In the genomic region with DNA sequence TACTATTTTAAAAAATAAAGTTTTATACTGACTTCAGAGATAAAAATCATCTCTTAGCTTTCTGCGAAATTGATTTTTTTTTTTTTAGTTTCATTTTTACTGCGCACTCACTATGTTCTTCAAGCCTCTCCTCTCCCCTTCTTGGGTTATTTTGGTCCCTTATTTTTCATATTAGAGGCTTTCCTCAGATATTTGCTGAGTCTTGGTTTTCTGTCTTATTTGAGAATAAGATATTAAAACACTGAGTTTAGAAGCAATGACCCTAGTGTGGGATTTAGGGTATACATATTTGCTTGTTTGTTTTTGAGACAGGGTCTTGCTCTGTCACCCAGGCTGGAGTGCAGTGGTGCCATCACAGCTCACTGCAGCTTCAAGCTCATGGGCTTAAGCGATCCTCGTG, we compare ENCODE assay signal across 33 cellular contexts. TPM values are rescaled to one million over a fixed set of nuclear protein-coding genes. Genes with fewer than 3 reads are reported as not detected.
DNase-seq lines count a peak whose midpoint lies in the region; ATAC-seq, FAIRE-seq and TF ChIP-seq lines count a peak whose summit lies in the region.
"Had no signal": no experiment of that assay in that cellular context is flagged by ENCODE, and none has a peak within 500 bp of the region (broad histone marks: within the 10 kb centered on the region; RNA-seq: fewer than 3 reads in every experiment).

No MANE protein-coding gene starts in this region.

- H3K9ac ChIP-seq in HepG2 (ENCODE audit: insufficient read depth, low read depth, low read length) (no peak overlapping the region), K562 (ENCODE audit: insufficient read depth in 1 of 2, low read depth in 2 of 2, low read length in 2 of 2) (no peak overlapping the region)
- H3K9ac ChIP-seq: BLaER1; BLaER1 treated with 17β-estradiol and CSF1 and Interleukin-3, amounts not matched to agents 10 nM and 100 nM had no signal

- peaks cover 18% of the 10 kb centered on the region for H3K79me2 ChIP-seq in HepG2 (ENCODE audit: insufficient read depth, low read length)
- H3K79me2 ChIP-seq in K562 (ENCODE audit: control insufficient read depth, insufficient read depth, low read length) = peaks cover 42% of the 10 kb centered on the region

- H3K9me3 ChIP-seq in HepG2 (ENCODE audit: low read length) = peaks cover 7% of the 10 kb centered on the region
- peaks cover 0 to 3% (median 0%) of the 10 kb centered on the region in 4 donors for H3K9me3 ChIP-seq in right lobe of liver
- H3K9me3 ChIP-seq in A549 = peaks cover 21% of the 10 kb centered on the region
- peaks cover 15% of the 10 kb centered on the region for H3K9me3 ChIP-seq in K562 (replicated peaks; ENCODE audit: control insufficient read depth, insufficient read depth, low read depth, low read length)
- H3K9me3 ChIP-seq: BE2C had no signal

- H2AFZ ChIP-seq in HepG2 (ENCODE audit: low read length) (no peak overlapping the region), K562 (ENCODE audit: low read depth, low read length) (no peak overlapping the region)

- H3K4me3 ChIP-seq in HepG2 (replicated peaks in 1 of 3; ENCODE audit: insufficient read depth in 1 of 3, low read depth in 2 of 3, low read length in 3 of 3) (no peak overlapping the region), right lobe of liver (no peak overlapping the region), A549 (no peak overlapping the region), K562 (no peak overlapping the region)
- H3K4me3 ChIP-seq: BLaER1 had no signal

- 96% methylated on average over 4 of the region's 4 CpGs for WGBS in HepG2 (ENCODE audit: low lambda C conversion rate)
- 97% methylated on average over 4 of the region's 4 CpGs for WGBS in right lobe of liver (ENCODE audit: insufficient coverage, low coverage, low lambda C conversion rate, missing lambda C conversion rate)
- 97% methylated on average over 4 of the region's 4 CpGs for WGBS in A549 (ENCODE audit: missing lambda C conversion rate)
- WGBS in K562 (ENCODE audit: insufficient coverage, low coverage, missing lambda C conversion rate) = 97% methylated on average over 4 of the region's 4 CpGs

- TF ChIP-seq CTCF in HepG2 (CRISPR knock-in tag; IDR thresholded peaks at IDR 0.05) = no peak
- TF ChIP-seq CTCF in right lobe of liver (IDR thresholded peaks at IDR 0.05) = no peak
- no peak for TF ChIP-seq CTCF in A549 (IDR thresholded peaks at IDR 0.05)
- TF ChIP-seq CTCF in K562 (IDR thresholded peaks at IDR 0.05 in 2 of 3, conservative IDR thresholded peaks at IDR 0.05 in 1 of 3; ENCODE audit: insufficient read depth in 2 of 3, low read depth in 1 of 3, low read length in 3 of 3) = no peak

- TF ChIP-seq POLR2A in HepG2 (IDR thresholded peaks at IDR 0.05; ENCODE audit: insufficient read depth in 1 of 2, low read depth in 2 of 2, low read length in 2 of 2) (no peak), right lobe of liver (IDR thresholded peaks at IDR 0.05) (no peak), A549 (IDR thresholded peaks at IDR 0.05; ENCODE audit: low read length) (no peak), K562 (conservative IDR thresholded peaks at IDR 0.05) (no peak), GM12891 (IDR thresholded peaks at IDR 0.05; ENCODE audit: low read depth, low read length) (no peak)

- POLR2A ChIA-PET in HepG2 (lab: Yijun Ruan, JAX) = no interaction called here
- POLR2A ChIA-PET in A549 (lab: Yijun Ruan, JAX) = no interaction called here
- POLR2A ChIA-PET in K562 (lab: Yijun Ruan, JAX) = no interaction called here

- TF ChIP-seq RAD21 in HepG2 (CRISPR knock-in tag; IDR thresholded peaks at IDR 0.05) (no peak), A549 (conservative IDR thresholded peaks at IDR 0.05 in 1 of 2, IDR thresholded peaks at IDR 0.05 in 1 of 2) (no peak), K562 (CRISPR knock-in tag; conservative IDR thresholded peaks at IDR 0.05 in 1 of 2, IDR thresholded peaks at IDR 0.05 in 1 of 2) (no peak)

- no peak overlapping the region for H3K4me2 ChIP-seq in HepG2 (ENCODE audit: low read depth, low read length)
- no peak overlapping the region for H3K4me2 ChIP-seq in A549
- no peak overlapping the region for H3K4me2 ChIP-seq in K562 (ENCODE audit: insufficient read depth, low read length)
- H3K4me2 ChIP-seq: BLaER1; BLaER1 treated with 17β-estradiol and CSF1 and Interleukin-3, amounts not matched to agents 10 nM and 100 nM had no signal

- H4K20me1 ChIP-seq in HepG2 (ENCODE audit: insufficient read depth, low read length) (no peaks in the 10 kb centered on the region; the same call in 1 of the 2 replicates), K562 (replicated peaks; ENCODE audit: control insufficient read depth, insufficient read depth, low read length) (no peaks in the 10 kb centered on the region)

- H3K36me3 ChIP-seq in HepG2 (replicated peaks in 1 of 2; ENCODE audit: control insufficient read depth in 1 of 2, insufficient read depth in 2 of 2, low read length in 2 of 2) (peaks cover 24 to 83% of the 10 kb centered on the region in 2 experiments), right lobe of liver (peaks cover 0 to 30% (median 9%) of the 10 kb centered on the region in 4 donors), K562 (ENCODE audit: control insufficient read depth, insufficient read depth, low read length) (peaks cover 99% of the 10 kb centered on the region)

- TF ChIP-seq EP300 in HepG2 (IDR thresholded peaks at IDR 0.05; ENCODE audit: low read depth in 2 of 2, low read length in 2 of 2) = no peak
- no peak for TF ChIP-seq EP300 in HepG2 (CRISPR knock-in tag; IDR thresholded peaks at IDR 0.05; ENCODE audit: borderline replicate concordance)
- TF ChIP-seq EP300 in A549 (IDR thresholded peaks at IDR 0.05) = no peak
- TF ChIP-seq EP300 in K562 (IDR thresholded peaks at IDR 0.05; ENCODE audit: low read length) = no peak

- no peak for FAIRE-seq in HepG2 (lab: Jason Lieb, UNC)
- FAIRE-seq in A204.1 (lab: Jason Lieb, UNC) = peak; percentile 44
- no peak for FAIRE-seq in A549 (lab: Jason Lieb, UNC)
- FAIRE-seq in K562 (lab: Jason Lieb, UNC) = no peak
- no peak for FAIRE-seq in GM12891 (lab: Jason Lieb, UNC)
- FAIRE-seq: D721Med had no signal

- intact Hi-C loops in HepG2 (cut with micrococcal nuclease; ENCODE audit: unreplicated experiment) (no loop called here), right lobe of liver (cut with DNase I) (loop anchor here in 1 of 2 donors (5.0 kb wide), 1 partner anchor 490 kb away; no protein-coding TSS in a partner anchor), K562 (cut with micrococcal nuclease) (loop anchor here (5.0 kb wide), 1 partner anchor 85 kb away; no protein-coding TSS in a partner anchor)

- CTCF ChIA-PET in HepG2 (lab: Yijun Ruan, JAX; ENCODE audit: low intra/inter-chr PET ratio, low total read pairs) = no interaction called here
- CTCF ChIA-PET in A549 (lab: Yijun Ruan, JAX) = interaction anchor here (0.6 to 2.2 kb wide), 3 partner anchors 14 to 498 kb away, joined by 3 to 13 read pairs (median 3); no protein-coding TSS in a partner anchor
- CTCF ChIA-PET in K562 (lab: Yijun Ruan, JAX; ENCODE audit: low intra/inter-chr PET ratio) = interaction anchor here (6.2 kb wide), 1 partner anchor 497 kb away, joined by 70 read pairs; no protein-coding TSS in a partner anchor

- no peaks in the 10 kb centered on the region for H3K9me1 ChIP-seq in K562 (ENCODE audit: control insufficient read depth, insufficient read depth, low read length)

- in situ Hi-C loops in HepG2 (cut with HindIII; ENCODE audit: extremely low pct_ligation_motif_present, low pct_unique_long_range_greater_than_20kb) = no loop called here
- in situ Hi-C loops in K562 (cut with MboI) = loop anchor here (5.0 kb wide), 1 partner anchor 495 kb away; no protein-coding TSS in a partner anchor

- ATAC-seq in HepG2 (no peak), right lobe of liver (no peak), A549 (no peak), K562 (no peak), HG03135 (IDR thresholded peaks at IDR 0.05; ENCODE audit: unreplicated experiment) (no peak)
- ATAC-seq: CD8-positive, alpha-beta T cell had no signal

- DNase-seq in HepG2 (ENCODE audit: low spot score) = no peak
- DNase-seq in right lobe of liver = no peak
- no peak for DNase-seq in A549 (ENCODE audit: low read depth in 1 of 2, low spot score in 1 of 2)
- no peak for DNase-seq in K562 (ENCODE audit: extremely low read depth in 1 of 4, low spot score in 3 of 4)
- no peak for DNase-seq in GM12891 (ENCODE audit: insufficient read length, low spot score)
- no peak for DNase-seq in activated CD8-positive, alpha-beta memory T cell treated with anti-CD3 and anti-CD28 coated beads, Interleukin-2, amount 50 U/mL, for 48 hours
- DNase-seq: 8988T; ACHN; AML-193; BE2C; C1 segment of cervical spinal cord; Caco-2; Calu3; CD4-positive, alpha-beta memory T cell; CD4-positive, alpha-beta T cell; CD4-positive, CD25-positive, alpha-beta regulatory T cell; CD8-positive, alpha-beta memory T cell; CD8-positive, alpha-beta T cell; COR-L47; DMS 273 treated with DMSO at 0.1 percent for 48 hours; DMS153; DMS53; DMS79; DMS79 treated with DMSO at 0.1 percent for 48 hours; DND-41; EL had no signal

- H3K4me1 ChIP-seq in HepG2 (ENCODE audit: insufficient read depth, low read length) = no peaks in the 10 kb centered on the region
- H3K4me1 ChIP-seq in right lobe of liver = no peaks in the 10 kb centered on the region
- peaks cover 9% of the 10 kb centered on the region; the same call in 1 of the 3 replicates for H3K4me1 ChIP-seq in A549
- no peaks in the 10 kb centered on the region for H3K4me1 ChIP-seq in K562 (replicated peaks in 1 of 2; ENCODE audit: control insufficient read depth in 2 of 2, insufficient read depth in 2 of 2, low read length in 2 of 2)
- H3K4me1 ChIP-seq: BE2C, BLaER1, Caco-2 had no signal

- H3K27me3 ChIP-seq in HepG2 (ENCODE audit: control insufficient read depth in 1 of 2, insufficient read depth in 2 of 2, low read length in 2 of 2) (no peaks in the 10 kb centered on the region), right lobe of liver (no peaks in the 10 kb centered on the region), K562 (ENCODE audit: control insufficient read depth in 2 of 2, insufficient read depth in 2 of 2, low read length in 2 of 2) (no peaks in the 10 kb centered on the region)
- H3K27me3 ChIP-seq: BE2C; BLaER1; BLaER1 treated with 17β-estradiol and CSF1 and Interleukin-3, amounts not matched to agents 10 nM and 100 nM had no signal

- BruUV-seq in HepG2 (replicated peaks; lab: Mats Ljungman, UMichigan) (no TSS peak), K562 (replicated peaks; lab: Mats Ljungman, UMichigan) (no TSS peak)

- H3K27ac ChIP-seq in HepG2 (ENCODE audit: extremely low read length, insufficient read depth, low read length) = no peak overlapping the region
- H3K27ac ChIP-seq in right lobe of liver = no peak overlapping the region
- no peak overlapping the region for H3K27ac ChIP-seq in A549
- H3K27ac ChIP-seq in K562 (ENCODE audit: extremely low read depth, low read depth, low read length) = no peak overlapping the region
- H3K27ac ChIP-seq: 22Rv1; BLaER1; BLaER1 treated with 17β-estradiol and CSF1 and Interleukin-3, amounts not matched to agents 10 nM and 100 nM; C4-2B had no signal

RNA-seq across cellular contexts. Expression of a gene that starts 59.9 kb away (rescaled TPM):
- total RNA-seq in HepG2 (2016; rRNA removed; fragmentation: Illumina TruSeq; extraction: Trizol) (170 and 182 TPM in 2 replicates), right lobe of liver (100 to 1,000 TPM in 5 of 6 experiments, 10 to 100 TPM in 1; 77.5 to 150 (median 126) TPM), K562 (2014; rRNA removed) (197 and 206 TPM in 2 replicates), K562 (2014; rRNA removed; fragmentation: Illumina TruSeq; extraction: Trizol) (158 and 173 TPM in 2 replicates), K562 (2015; rRNA removed; fragmentation: Illumina TruSeq; extraction: Trizol) (211 and 215 TPM in 2 replicates), K562 (2021) (307 and 314 TPM in 2 replicates)
- total RNA-seq in HepG2 (2016; cell fraction: cytosol; rRNA removed; fragmentation: Illumina TruSeq; extraction: Trizol; ENCODE audit: low read depth) = 34.5 and 40.2 TPM in 2 replicates
- total RNA-seq in HepG2 (2016; cell fraction: insoluble cytoplasmic fraction; rRNA removed; fragmentation: Illumina TruSeq; extraction: Trizol) = 155 and 182 TPM in 2 replicates
- 84.3 and 94.4 TPM in 2 replicates for total RNA-seq in HepG2 (2016; cell fraction: membrane; rRNA removed; fragmentation: Illumina TruSeq; extraction: Trizol)
- total RNA-seq in HepG2 (2016; cell fraction: nucleus; rRNA removed; fragmentation: Illumina TruSeq; extraction: Trizol) = 172 and 175 TPM in 2 replicates
- polyA plus RNA-seq in HepG2 (2011; rRNA removed) (110 and 126 TPM in 2 replicates), A549 (2011; rRNA removed) (132 and 138 TPM in 2 replicates), A549 (2017; fragmentation: RNase III; extraction: RNeasy Plus Mini Kit Qiagen cat#74134 plus additional on column Dnase treatment) (102 to 105 TPM (median 105 TPM) in 3 replicates), K562 (2011; rRNA removed) (164 and 203 TPM in 2 replicates), K562 (2014; fragmentation: Illumina TruSeq; extraction: Trizol) (191 and 200 TPM in 2 replicates), K562 (2014; fragmentation: Nextera tagmentation; extraction: Ambion mirVana) (10 to 100 TPM; 46.5 to 87.6 TPM), K562 (2014; rRNA removed) (143 and 157 TPM in 2 replicates)
- polyA plus RNA-seq in HepG2 (2011; cell fraction: cytosol; rRNA removed) = 131 and 133 TPM in 2 replicates
- 69.2 and 72.7 TPM in 2 replicates for polyA plus RNA-seq in HepG2 (2011; cell fraction: nucleus; rRNA removed)
- polyA plus RNA-seq in HepG2 (2012) = 165 and 216 TPM in 2 replicates
- 22.2 and 26.2 TPM in 2 replicates for polyA plus RNA-seq in HepG2 (2016; cell fraction: cytosol; fragmentation: Illumina TruSeq; extraction: Trizol; ENCODE audit: low read depth)
- 124 and 140 TPM in 2 replicates for polyA plus RNA-seq in HepG2 (2016; cell fraction: insoluble cytoplasmic fraction; fragmentation: Illumina TruSeq; extraction: Trizol; ENCODE audit: low read depth)
- 49.9 and 61.8 TPM in 2 replicates for polyA plus RNA-seq in HepG2 (2016; cell fraction: membrane; fragmentation: Illumina TruSeq; extraction: Trizol; ENCODE audit: low read depth)
- 108 TPM in 2 replicates for polyA plus RNA-seq in HepG2 (2016; cell fraction: nucleus; fragmentation: Illumina TruSeq; extraction: Trizol; ENCODE audit: insufficient read depth, low read depth)
- polyA minus RNA-seq in HepG2 (2011; rRNA and poly(A)+ RNA removed; ENCODE audit: low replicate concordance) = 268 and 294 TPM in 2 replicates
- polyA minus RNA-seq in HepG2 (2011; cell fraction: cytosol; rRNA and poly(A)+ RNA removed) = 168 and 188 TPM in 2 replicates
- 266 and 305 TPM in 2 replicates for polyA minus RNA-seq in HepG2 (2011; cell fraction: nucleus; rRNA and poly(A)+ RNA removed)
- polyA plus RNA-seq in A549 (2012; cell fraction: cytosol; rRNA removed) = 73.1 and 78.7 TPM in 2 replicates
- 146 and 153 TPM in 2 replicates for polyA plus RNA-seq in A549 (2012; cell fraction: nucleus; rRNA removed)
- 225 and 228 TPM in 2 replicates for polyA minus RNA-seq in A549 (2011; rRNA and poly(A)+ RNA removed)
- total RNA-seq in K562 (2011; cell fraction: chromatin; rRNA removed; ENCODE audit: low replicate concordance) = 728 and 962 TPM in 2 replicates
- 223 and 275 TPM in 2 replicates for total RNA-seq in K562 (2011; cell fraction: nucleolus; rRNA removed)
- 410 and 447 TPM in 2 replicates for total RNA-seq in K562 (2011; cell fraction: nucleoplasm; rRNA removed)
- polyA plus RNA-seq in K562 (2011; cell fraction: cytosol; rRNA removed) = 159 and 180 TPM in 2 replicates
- polyA plus RNA-seq in K562 (2011; cell fraction: nucleus; rRNA removed) = 130 and 146 TPM in 2 replicates
- polyA plus RNA-seq in K562 (2012) = 220 and 458 TPM in 2 replicates
- 438 and 467 TPM in 2 replicates for polyA minus RNA-seq in K562 (2011; rRNA and poly(A)+ RNA removed)
- 214 and 244 TPM in 2 replicates for polyA minus RNA-seq in K562 (2011; cell fraction: cytosol; rRNA and poly(A)+ RNA removed)
- 190 and 337 TPM in 2 replicates for polyA minus RNA-seq in K562 (2011; cell fraction: nucleus; rRNA and poly(A)+ RNA removed)
- 138 TPM for polyA plus RNA-seq in GM12891 (2012; ENCODE audit: low read depth, missing spikeins)
